ENCODE assay signal across 17 cellular contexts in the genomic region with DNA sequence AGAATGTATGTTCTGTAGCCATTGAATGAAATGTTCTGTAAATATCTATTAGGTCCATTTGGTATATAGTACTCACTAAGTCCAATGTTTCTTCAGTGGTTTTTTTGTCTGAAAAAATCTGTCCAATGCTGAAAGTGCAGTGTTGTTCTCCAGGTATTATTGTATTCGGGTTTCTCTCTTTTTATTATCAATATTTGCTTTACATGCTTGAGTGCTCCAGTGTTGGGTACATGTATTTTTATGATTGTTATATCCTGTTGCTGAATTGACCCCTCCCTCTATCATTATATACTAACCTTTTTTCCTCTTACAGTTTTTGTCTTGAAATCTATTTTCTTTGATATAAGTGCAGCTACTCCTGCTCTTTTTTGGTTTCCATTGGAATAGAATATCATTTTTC.
"Had no signal": no experiment of that assay in that cellular context is flagged by ENCODE, and none has a peak within 500 bp of the region (broad histone marks: within the 10 kb centered on the region; RNA-seq: fewer than 3 reads in every experiment).

No MANE protein-coding gene starts in this region.

- H3K9ac ChIP-seq: neural progenitor cell had no signal

- H3K4me2 ChIP-seq: neural progenitor cell had no signal

- H3K4me1 ChIP-seq: left ventricle myocardium inferior, lower lobe of right lung, neural progenitor cell, right atrium auricular region, uterus had no signal

- H3K4me3 ChIP-seq: left ventricle myocardium inferior, lower lobe of right lung, neural progenitor cell, ovary, right atrium auricular region, uterus had no signal

- DNase-seq: dermis blood vessel endothelial cell; foreskin keratinocyte; immature natural killer cell; left ventricle myocardium inferior; lower lobe of right lung; midbrain; nucleus accumbens; ovary; small intestine; stimulated activated CD4-positive, alpha-beta T cell treated with anti-CD3 and anti-CD28 coated beads, Interleukin-12 subunit alpha, Interleukin-12 subunit beta, amount 100 ng/mL, for 4 hours; stimulated activated naive CD4-positive, alpha-beta T cell treated with Interleukin-2 at 50 U/mL for 16 hours; trophoblast cell; uterus had no signal

- H3K36me3 ChIP-seq: left ventricle myocardium inferior, lower lobe of right lung, neural progenitor cell, ovary, right atrium auricular region, uterus had no signal

- ATAC-seq: foreskin keratinocyte; lower lobe of right lung; natural killer cell treated with Interleukin-12 subunit alpha and Interleukin-12 subunit beta and Interleukin-15 and Interleukin-18, amount 100 ng/mL, for 72 hours had no signal

- FAIRE-seq: keratinocyte, small intestine had no signal

- H3K27me3 ChIP-seq: foreskin keratinocyte, neural progenitor cell, ovary, right atrium auricular region, uterus had no signal

- H3K9me3 ChIP-seq: lower lobe of right lung, ovary, uterus had no signal

- H3K27ac ChIP-seq: foreskin keratinocyte, left ventricle myocardium inferior, lower lobe of right lung, neural progenitor cell, ovary, right atrium auricular region, uterus had no signal

- H2AFZ ChIP-seq: neural progenitor cell had no signal
